1 cellular context compared by ENCODE assay signal in genomic region chr20:50467618-50468373, GRCh38.
TF ChIP-seq lines count a peak whose summit lies in the region.

No MANE protein-coding gene starts in this region.

TF ChIP-seq in HepG2, 621 proteins besides CTCF, POLR2A, EP300 and RAD21 (continued from another document and continues in another):
- TF ChIP-seq, protein P1, sequence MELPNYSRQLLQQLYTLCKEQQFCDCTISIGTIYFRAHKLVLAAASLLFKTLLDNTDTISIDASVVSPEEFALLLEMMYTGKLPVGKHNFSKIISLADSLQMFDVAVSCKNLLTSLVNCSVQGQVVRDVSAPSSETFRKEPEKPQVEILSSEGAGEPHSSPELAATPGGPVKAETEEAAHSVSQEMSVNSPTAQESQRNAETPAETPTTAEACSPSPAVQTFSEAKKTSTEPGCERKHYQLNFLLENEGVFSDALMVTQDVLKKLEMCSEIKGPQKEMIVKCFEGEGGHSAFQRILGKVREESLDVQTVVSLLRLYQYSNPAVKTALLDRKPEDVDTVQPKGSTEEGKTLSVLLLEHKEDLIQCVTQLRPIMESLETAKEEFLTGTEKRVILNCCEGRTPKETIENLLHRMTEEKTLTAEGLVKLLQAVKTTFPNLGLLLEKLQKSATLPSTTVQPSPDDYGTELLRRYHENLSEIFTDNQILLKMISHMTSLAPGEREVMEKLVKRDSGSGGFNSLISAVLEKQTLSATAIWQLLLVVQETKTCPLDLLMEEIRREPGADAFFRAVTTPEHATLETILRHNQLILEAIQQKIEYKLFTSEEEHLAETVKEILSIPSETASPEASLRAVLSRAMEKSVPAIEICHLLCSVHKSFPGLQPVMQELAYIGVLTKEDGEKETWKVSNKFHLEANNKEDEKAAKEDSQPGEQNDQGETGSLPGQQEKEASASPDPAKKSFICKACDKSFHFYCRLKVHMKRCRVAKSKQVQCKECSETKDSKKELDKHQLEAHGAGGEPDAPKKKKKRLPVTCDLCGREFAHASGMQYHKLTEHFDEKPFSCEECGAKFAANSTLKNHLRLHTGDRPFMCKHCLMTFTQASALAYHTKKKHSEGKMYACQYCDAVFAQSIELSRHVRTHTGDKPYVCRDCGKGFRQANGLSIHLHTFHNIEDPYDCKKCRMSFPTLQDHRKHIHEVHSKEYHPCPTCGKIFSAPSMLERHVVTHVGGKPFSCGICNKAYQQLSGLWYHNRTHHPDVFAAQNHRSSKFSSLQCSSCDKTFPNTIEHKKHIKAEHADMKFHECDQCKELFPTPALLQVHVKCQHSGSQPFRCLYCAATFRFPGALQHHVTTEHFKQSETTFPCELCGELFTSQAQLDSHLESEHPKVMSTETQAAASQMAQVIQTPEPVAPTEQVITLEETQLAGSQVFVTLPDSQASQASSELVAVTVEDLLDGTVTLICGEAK (IDR thresholded peaks at IDR 0.05): no peak
- TF ChIP-seq, protein P1 (CRISPR knock-in tag; IDR thresholded peaks at IDR 0.05): no peak
- TF ChIP-seq ZNF746 (CRISPR knock-in tag; IDR thresholded peaks at IDR 0.05) (no peak), KAT8 (CRISPR knock-in tag; IDR thresholded peaks at IDR 0.05) (0 out of 2 replicates have a peak, but pooled peaks have one; percentile 53), BCL6 (CRISPR knock-in tag; IDR thresholded peaks at IDR 0.05) (no peak), MXD4 (CRISPR knock-in tag; IDR thresholded peaks at IDR 0.05) (peak; percentile 59; the same call in 1 of the 2 replicates), GMEB1 (CRISPR knock-in tag; IDR thresholded peaks at IDR 0.05; ENCODE audit: borderline replicate concordance) (no peak), FOXP1 (IDR thresholded peaks at IDR 0.05) (no peak), FOXP1 (CRISPR knock-in tag; IDR thresholded peaks at IDR 0.05) (no peak), ERF (CRISPR knock-in tag; IDR thresholded peaks at IDR 0.05) (peak; percentile 67), RFXAP (CRISPR knock-in tag; IDR thresholded peaks at IDR 0.05; ENCODE audit: borderline replicate concordance) (no peak), ZNF691 (CRISPR knock-in tag; IDR thresholded peaks at IDR 0.05; ENCODE audit: borderline replicate concordance, low read depth) (no peak), SOX5 (CRISPR knock-in tag; IDR thresholded peaks at IDR 0.05; ENCODE audit: borderline replicate concordance) (0 out of 2 replicates have a peak, but pooled peaks have one; percentile 34), ZFP36 (IDR thresholded peaks at IDR 0.05; ENCODE audit: borderline replicate concordance, low read depth, low read length, partially characterized antibody) (no peak), ZNF414 (CRISPR knock-in tag; IDR thresholded peaks at IDR 0.05) (no peak), NFE2 (CRISPR knock-in tag; IDR thresholded peaks at IDR 0.05) (no peak), MAFK (conservative IDR thresholded peaks at IDR 0.05 in 1 of 2, IDR thresholded peaks at IDR 0.05 in 1 of 2; ENCODE audit: low read length in 2 of 2) (peak; percentile 45 to 54; a peak in 2 of 4 replicates), ZNF777 (CRISPR knock-in tag; IDR thresholded peaks at IDR 0.05) (no peak), GABPB1 (CRISPR knock-in tag; IDR thresholded peaks at IDR 0.05) (peak; percentile 44; the same call in 1 of the 2 replicates), SMARCC2 (IDR thresholded peaks at IDR 0.05) (0 out of 2 replicates have a peak, but pooled peaks have one; percentile 18), KLF13 (CRISPR knock-in tag; IDR thresholded peaks at IDR 0.05) (no peak), ZNF607 (CRISPR knock-in tag; IDR thresholded peaks at IDR 0.05; ENCODE audit: borderline replicate concordance) (no peak; the same call in 1 of the 2 replicates), CHCHD3 (CRISPR knock-in tag; IDR thresholded peaks at IDR 0.05) (no peak), NFIC (IDR thresholded peaks at IDR 0.05; ENCODE audit: low read length) (no peak), PAWR (CRISPR knock-in tag; IDR thresholded peaks at IDR 0.05; ENCODE audit: borderline replicate concordance) (no peak), ZNF33A (CRISPR knock-in tag; IDR thresholded peaks at IDR 0.05; ENCODE audit: borderline replicate concordance) (no peak), MYC (CRISPR knock-in tag; IDR thresholded peaks at IDR 0.05; ENCODE audit: borderline replicate concordance) (peak; percentile 37; the same call in 1 of the 2 replicates), HCFC1 (IDR thresholded peaks at IDR 0.05; ENCODE audit: low read depth, low read length) (peak; percentile 94), CBX5 (CRISPR knock-in tag; IDR thresholded peaks at IDR 0.05; ENCODE audit: borderline replicate concordance) (peak; percentile 54; the same call in 1 of the 2 replicates), SAP130 (CRISPR knock-in tag; IDR thresholded peaks at IDR 0.05; ENCODE audit: low read depth) (peak; percentile 49)
- TF ChIP-seq, protein P2, sequence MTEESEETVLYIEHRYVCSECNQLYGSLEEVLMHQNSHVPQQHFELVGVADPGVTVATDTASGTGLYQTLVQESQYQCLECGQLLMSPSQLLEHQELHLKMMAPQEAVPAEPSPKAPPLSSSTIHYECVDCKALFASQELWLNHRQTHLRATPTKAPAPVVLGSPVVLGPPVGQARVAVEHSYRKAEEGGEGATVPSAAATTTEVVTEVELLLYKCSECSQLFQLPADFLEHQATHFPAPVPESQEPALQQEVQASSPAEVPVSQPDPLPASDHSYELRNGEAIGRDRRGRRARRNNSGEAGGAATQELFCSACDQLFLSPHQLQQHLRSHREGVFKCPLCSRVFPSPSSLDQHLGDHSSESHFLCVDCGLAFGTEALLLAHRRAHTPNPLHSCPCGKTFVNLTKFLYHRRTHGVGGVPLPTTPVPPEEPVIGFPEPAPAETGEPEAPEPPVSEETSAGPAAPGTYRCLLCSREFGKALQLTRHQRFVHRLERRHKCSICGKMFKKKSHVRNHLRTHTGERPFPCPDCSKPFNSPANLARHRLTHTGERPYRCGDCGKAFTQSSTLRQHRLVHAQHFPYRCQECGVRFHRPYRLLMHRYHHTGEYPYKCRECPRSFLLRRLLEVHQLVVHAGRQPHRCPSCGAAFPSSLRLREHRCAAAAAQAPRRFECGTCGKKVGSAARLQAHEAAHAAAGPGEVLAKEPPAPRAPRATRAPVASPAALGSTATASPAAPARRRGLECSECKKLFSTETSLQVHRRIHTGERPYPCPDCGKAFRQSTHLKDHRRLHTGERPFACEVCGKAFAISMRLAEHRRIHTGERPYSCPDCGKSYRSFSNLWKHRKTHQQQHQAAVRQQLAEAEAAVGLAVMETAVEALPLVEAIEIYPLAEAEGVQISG (CRISPR knock-in tag; IDR thresholded peaks at IDR 0.05): peak; percentile 60; the same call in 1 of the 2 replicates
- TF ChIP-seq, protein P3, sequence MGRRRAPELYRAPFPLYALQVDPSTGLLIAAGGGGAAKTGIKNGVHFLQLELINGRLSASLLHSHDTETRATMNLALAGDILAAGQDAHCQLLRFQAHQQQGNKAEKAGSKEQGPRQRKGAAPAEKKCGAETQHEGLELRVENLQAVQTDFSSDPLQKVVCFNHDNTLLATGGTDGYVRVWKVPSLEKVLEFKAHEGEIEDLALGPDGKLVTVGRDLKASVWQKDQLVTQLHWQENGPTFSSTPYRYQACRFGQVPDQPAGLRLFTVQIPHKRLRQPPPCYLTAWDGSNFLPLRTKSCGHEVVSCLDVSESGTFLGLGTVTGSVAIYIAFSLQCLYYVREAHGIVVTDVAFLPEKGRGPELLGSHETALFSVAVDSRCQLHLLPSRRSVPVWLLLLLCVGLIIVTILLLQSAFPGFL (CRISPR knock-in tag; IDR thresholded peaks at IDR 0.05): no peak
- TF ChIP-seq, protein P4, sequence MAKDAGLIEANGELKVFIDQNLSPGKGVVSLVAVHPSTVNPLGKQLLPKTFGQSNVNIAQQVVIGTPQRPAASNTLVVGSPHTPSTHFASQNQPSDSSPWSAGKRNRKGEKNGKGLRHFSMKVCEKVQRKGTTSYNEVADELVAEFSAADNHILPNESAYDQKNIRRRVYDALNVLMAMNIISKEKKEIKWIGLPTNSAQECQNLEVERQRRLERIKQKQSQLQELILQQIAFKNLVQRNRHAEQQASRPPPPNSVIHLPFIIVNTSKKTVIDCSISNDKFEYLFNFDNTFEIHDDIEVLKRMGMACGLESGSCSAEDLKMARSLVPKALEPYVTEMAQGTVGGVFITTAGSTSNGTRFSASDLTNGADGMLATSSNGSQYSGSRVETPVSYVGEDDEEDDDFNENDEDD (CRISPR knock-in tag; IDR thresholded peaks at IDR 0.05; ENCODE audit: borderline replicate concordance): no peak
- TF ChIP-seq, protein P5, sequence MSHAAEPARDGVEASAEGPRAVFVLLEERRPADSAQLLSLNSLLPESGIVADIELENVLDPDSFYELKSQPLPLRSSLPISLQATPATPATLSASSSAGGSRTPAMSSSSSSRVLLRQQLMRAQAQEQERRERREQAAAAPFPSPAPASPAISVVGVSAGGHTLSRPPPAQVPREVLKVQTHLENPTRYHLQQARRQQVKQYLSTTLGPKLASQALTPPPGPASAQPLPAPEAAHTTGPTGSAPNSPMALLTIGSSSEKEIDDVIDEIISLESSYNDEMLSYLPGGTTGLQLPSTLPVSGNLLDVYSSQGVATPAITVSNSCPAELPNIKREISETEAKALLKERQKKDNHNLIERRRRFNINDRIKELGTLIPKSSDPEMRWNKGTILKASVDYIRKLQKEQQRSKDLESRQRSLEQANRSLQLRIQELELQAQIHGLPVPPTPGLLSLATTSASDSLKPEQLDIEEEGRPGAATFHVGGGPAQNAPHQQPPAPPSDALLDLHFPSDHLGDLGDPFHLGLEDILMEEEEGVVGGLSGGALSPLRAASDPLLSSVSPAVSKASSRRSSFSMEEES (CRISPR knock-in tag; IDR thresholded peaks at IDR 0.05): peak; percentile 71
- TF ChIP-seq, protein P6, sequence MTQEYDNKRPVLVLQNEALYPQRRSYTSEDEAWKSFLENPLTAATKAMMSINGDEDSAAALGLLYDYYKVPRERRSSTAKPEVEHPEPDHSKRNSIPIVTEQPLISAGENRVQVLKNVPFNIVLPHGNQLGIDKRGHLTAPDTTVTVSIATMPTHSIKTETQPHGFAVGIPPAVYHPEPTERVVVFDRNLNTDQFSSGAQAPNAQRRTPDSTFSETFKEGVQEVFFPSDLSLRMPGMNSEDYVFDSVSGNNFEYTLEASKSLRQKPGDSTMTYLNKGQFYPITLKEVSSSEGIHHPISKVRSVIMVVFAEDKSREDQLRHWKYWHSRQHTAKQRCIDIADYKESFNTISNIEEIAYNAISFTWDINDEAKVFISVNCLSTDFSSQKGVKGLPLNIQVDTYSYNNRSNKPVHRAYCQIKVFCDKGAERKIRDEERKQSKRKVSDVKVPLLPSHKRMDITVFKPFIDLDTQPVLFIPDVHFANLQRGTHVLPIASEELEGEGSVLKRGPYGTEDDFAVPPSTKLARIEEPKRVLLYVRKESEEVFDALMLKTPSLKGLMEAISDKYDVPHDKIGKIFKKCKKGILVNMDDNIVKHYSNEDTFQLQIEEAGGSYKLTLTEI (CRISPR knock-in tag; conservative IDR thresholded peaks at IDR 0.05): no peak
